9 cellular contexts compared by ENCODE assay signal in genomic region chr6:36827261-36828079, GRCh38. TPM values are rescaled to one million over a fixed set of nuclear protein-coding genes. Genes with fewer than 3 reads are reported as not detected.
DNase-seq lines count a peak whose midpoint lies in the region; ATAC-seq and TF ChIP-seq lines count a peak whose summit lies in the region.
"Had no signal": no experiment of that assay in that cellular context is flagged by ENCODE, and none has a peak within 500 bp of the region (broad histone marks: within the 10 kb centered on the region; RNA-seq: fewer than 3 reads in every experiment).

No MANE protein-coding gene starts in this region.

- POLR2A ChIA-PET in activated naive CD8-positive, alpha-beta T cell treated with anti-CD3 and anti-CD28 coated beads, Interleukin-2, amount 10 ng/mL, durations not matched to agents 7 days and 5 days (lab: Charles Lee): interaction anchor here (1.2 kb wide), 1 partner anchor 20 kb away, joined by 3 read pairs; no protein-coding TSS in a partner anchor

- peaks cover 0 to 5% of the 10 kb centered on the region in 2 donors for H3K4me1 ChIP-seq in uterus

- TF ChIP-seq CTCF in kidney epithelial cell (IDR thresholded peaks at IDR 0.05; ENCODE audit: insufficient read depth, low read length, poor library complexity, severe bottlenecking) (no peak), uterus (IDR thresholded peaks at IDR 0.05) (no peak)

- CTCF ChIA-PET in activated naive CD4-positive, alpha-beta T cell treated with anti-CD3 and anti-CD28 coated beads for 36 hours (lab: Charles Lee): interaction anchor here (0.7 to 1.5 kb wide), 3 partner anchors 23 to 191 kb away, joined by 3 to 4 read pairs (median 3); no protein-coding TSS in a partner anchor

- H3K36me3 ChIP-seq in kidney epithelial cell (ENCODE audit: control insufficient read depth, insufficient read depth, low read length): no peaks in the 10 kb centered on the region
- H3K36me3 ChIP-seq in uterus: no peaks in the 10 kb centered on the region

- H3K27ac ChIP-seq in uterus: peak overlapping the region; percentile 29 to 70

- H3K36me3 Mint-ChIP-seq in activated naive CD4-positive, alpha-beta T cell treated with anti-CD3 and anti-CD28 coated beads for 36 hours (ENCODE audit: low read depth): no peaks in the 10 kb centered on the region
- H3K36me3 Mint-ChIP-seq in activated naive CD8-positive, alpha-beta T cell treated with anti-CD3 and anti-CD28 coated beads, Interleukin-2, amount 10 ng/mL, durations not matched to agents 7 days and 5 days: no peaks in the 10 kb centered on the region
- H3K36me3 Mint-ChIP-seq: immature natural killer cell had no signal

- H3K27me3 Mint-ChIP-seq in activated naive CD4-positive, alpha-beta T cell treated with anti-CD3 and anti-CD28 coated beads for 36 hours (ENCODE audit: low read depth): peaks cover 3% of the 10 kb centered on the region
- peaks cover 7% of the 10 kb centered on the region for H3K27me3 Mint-ChIP-seq in activated naive CD8-positive, alpha-beta T cell treated with anti-CD3 and anti-CD28 coated beads, Interleukin-2, amount 10 ng/mL, durations not matched to agents 7 days and 5 days

- H3K4me3 ChIP-seq in kidney epithelial cell (ENCODE audit: low read depth, low read length) (no peak overlapping the region), uterus (no peak overlapping the region)

- H3K9me3 ChIP-seq in uterus: no peaks in the 10 kb centered on the region

- H3K4me3 Mint-ChIP-seq in activated naive CD4-positive, alpha-beta T cell treated with anti-CD3 and anti-CD28 coated beads for 36 hours: no peak overlapping the region
- peak overlapping the region; percentile 44 for H3K4me3 Mint-ChIP-seq in activated naive CD8-positive, alpha-beta T cell treated with anti-CD3 and anti-CD28 coated beads, Interleukin-2, amount 10 ng/mL, durations not matched to agents 7 days and 5 days
- H3K4me3 Mint-ChIP-seq: immature natural killer cell had no signal

- ATAC-seq in activated naive CD8-positive, alpha-beta T cell treated with anti-CD3 and anti-CD28 coated beads, Interleukin-2, amount 10 ng/mL, durations not matched to agents 7 days and 5 days (ENCODE audit: low read depth): peak; percentile 85
- no peak for ATAC-seq in HG02759 (IDR thresholded peaks at IDR 0.05; ENCODE audit: unreplicated experiment)

- peak; percentile 23 for DNase-seq in activated naive CD4-positive, alpha-beta T cell treated with anti-CD3 and anti-CD28 coated beads for 36 hours
- DNase-seq in activated naive CD4-positive, alpha-beta T cell treated with anti-CD3 and anti-CD28 coated beads, Interleukin-2, amount 50 U/mL, for 16 hours: no peak
- DNase-seq in activated naive CD8-positive, alpha-beta T cell treated with anti-CD3 and anti-CD28 coated beads, Interleukin-2, amount 10 ng/mL, durations not matched to agents 7 days and 5 days: no peak
- DNase-seq in kidney epithelial cell (ENCODE audit: low read depth): peak; percentile 71
- DNase-seq in uterus: peak; percentile 61 to 64
- no peak for DNase-seq in NCI-H2196 treated with DMSO at 0.1 percent for 48 hours (lab: John Stamatoyannopoulos, UW; ENCODE audit: unreplicated experiment)
- no peak for DNase-seq in NCI-H1930 (lab: John Stamatoyannopoulos, UW)

- intact Hi-C loops in activated naive CD4-positive, alpha-beta T cell treated with anti-CD3 and anti-CD28 coated beads for 36 hours (cut with micrococcal nuclease): no loop called here
- intact Hi-C loops in uterus (cut with DNase I; ENCODE audit: low total_unique reads): no loop called here

- peaks cover 3% of the 10 kb centered on the region for H3K4me1 Mint-ChIP-seq in activated naive CD4-positive, alpha-beta T cell treated with anti-CD3 and anti-CD28 coated beads for 36 hours (ENCODE audit: low read depth)
- H3K4me1 Mint-ChIP-seq in activated naive CD8-positive, alpha-beta T cell treated with anti-CD3 and anti-CD28 coated beads, Interleukin-2, amount 10 ng/mL, durations not matched to agents 7 days and 5 days: peaks cover 4% of the 10 kb centered on the region

- H3K9me3 Mint-ChIP-seq in activated naive CD4-positive, alpha-beta T cell treated with anti-CD3 and anti-CD28 coated beads for 36 hours: no peaks in the 10 kb centered on the region
- H3K9me3 Mint-ChIP-seq in activated naive CD8-positive, alpha-beta T cell treated with anti-CD3 and anti-CD28 coated beads, Interleukin-2, amount 10 ng/mL, durations not matched to agents 7 days and 5 days: no peaks in the 10 kb centered on the region
- H3K9me3 Mint-ChIP-seq: immature natural killer cell had no signal

- H3K27me3 ChIP-seq in kidney epithelial cell (ENCODE audit: control insufficient read depth, insufficient read depth, low read length): no peaks in the 10 kb centered on the region
- H3K27me3 ChIP-seq in uterus: no peaks in the 10 kb centered on the region

- TF ChIP-seq POLR2A in uterus (IDR thresholded peaks at IDR 0.05): no peak

- H3K27ac Mint-ChIP-seq in activated naive CD4-positive, alpha-beta T cell treated with anti-CD3 and anti-CD28 coated beads for 36 hours: no peak overlapping the region
- peak overlapping the region; percentile 27 for H3K27ac Mint-ChIP-seq in activated naive CD8-positive, alpha-beta T cell treated with anti-CD3 and anti-CD28 coated beads, Interleukin-2, amount 10 ng/mL, durations not matched to agents 7 days and 5 days
- H3K27ac Mint-ChIP-seq: immature natural killer cell had no signal

RNA-seq across cellular contexts. Expression of gene CPNE5, which starts 11.8 kb away (rescaled TPM):
- 1 to 10 TPM; 1.2 to 1.7 TPM for total RNA-seq in activated naive CD4-positive, alpha-beta T cell treated with anti-CD3 and anti-CD28 coated beads for 36 hours
- 1 to 10 TPM in 1 of 2 experiments, under 1 TPM in 1; 0.99 to 1.3 TPM for total RNA-seq in activated naive CD8-positive, alpha-beta T cell treated with anti-CD3 and anti-CD28 coated beads, Interleukin-2, amount 10 ng/mL, durations not matched to agents 7 days and 5 days
- 0.13 and 1.4 TPM in 2 replicates for total RNA-seq in kidney epithelial cell
- total RNA-seq in uterus: 10 to 100 TPM in 3 of 4 donors, 1 to 10 TPM in 1; 9.5 to 33.8 (median 12.2) TPM

RNA-seq across cellular contexts. Expression of gene PPIL1, which starts 47.1 kb away (rescaled TPM):
- total RNA-seq in activated naive CD4-positive, alpha-beta T cell treated with anti-CD3 and anti-CD28 coated beads for 36 hours: 10 to 100 TPM; 42.8 to 44.0 TPM
- total RNA-seq in activated naive CD8-positive, alpha-beta T cell treated with anti-CD3 and anti-CD28 coated beads, Interleukin-2, amount 10 ng/mL, durations not matched to agents 7 days and 5 days: 10 to 100 TPM; 18.5 to 19.9 TPM
- 49.5 and 52.4 TPM in 2 replicates for total RNA-seq in kidney epithelial cell
- total RNA-seq in uterus: 10 to 100 TPM; 22.8 to 36.0 (median 27.5) TPM

RNA-seq across cellular contexts. Expression of gene C6orf89, which starts 58.3 kb away (rescaled TPM):
- total RNA-seq in activated naive CD4-positive, alpha-beta T cell treated with anti-CD3 and anti-CD28 coated beads for 36 hours: 10 to 100 TPM; 24.2 to 24.5 TPM
- 10 to 100 TPM; 45.3 to 46.0 TPM for total RNA-seq in activated naive CD8-positive, alpha-beta T cell treated with anti-CD3 and anti-CD28 coated beads, Interleukin-2, amount 10 ng/mL, durations not matched to agents 7 days and 5 days
- total RNA-seq in kidney epithelial cell (31.4 and 42.5 TPM in 2 replicates), uterus (10 to 100 TPM; 21.3 to 67.9 (median 42.6) TPM)

Comparison
In these comparisons a context has a peak if more than half of its experiments do, and no peak if none do; other contexts are left out.
1. DNase-seq: peak in activated naive CD4-positive, alpha-beta T cell treated with anti-CD3 and anti-CD28 coated beads for 36 hours (single experiment), kidney epithelial cell (single experiment) and uterus (2 of 2); none in activated naive CD4-positive, alpha-beta T cell treated with anti-CD3 and anti-CD28 coated beads, Interleukin-2, amount 50 U/mL, for 16 hours (single experiment), activated naive CD8-positive, alpha-beta T cell treated with anti-CD3 and anti-CD28 coated beads, Interleukin-2, amount 10 ng/mL, durations not matched to agents 7 days and 5 days (single experiment), NCI-H2196 treated with DMSO at 0.1 percent for 48 hours (single experiment) and NCI-H1930 (0 of 2).